In the genomic region with DNA sequence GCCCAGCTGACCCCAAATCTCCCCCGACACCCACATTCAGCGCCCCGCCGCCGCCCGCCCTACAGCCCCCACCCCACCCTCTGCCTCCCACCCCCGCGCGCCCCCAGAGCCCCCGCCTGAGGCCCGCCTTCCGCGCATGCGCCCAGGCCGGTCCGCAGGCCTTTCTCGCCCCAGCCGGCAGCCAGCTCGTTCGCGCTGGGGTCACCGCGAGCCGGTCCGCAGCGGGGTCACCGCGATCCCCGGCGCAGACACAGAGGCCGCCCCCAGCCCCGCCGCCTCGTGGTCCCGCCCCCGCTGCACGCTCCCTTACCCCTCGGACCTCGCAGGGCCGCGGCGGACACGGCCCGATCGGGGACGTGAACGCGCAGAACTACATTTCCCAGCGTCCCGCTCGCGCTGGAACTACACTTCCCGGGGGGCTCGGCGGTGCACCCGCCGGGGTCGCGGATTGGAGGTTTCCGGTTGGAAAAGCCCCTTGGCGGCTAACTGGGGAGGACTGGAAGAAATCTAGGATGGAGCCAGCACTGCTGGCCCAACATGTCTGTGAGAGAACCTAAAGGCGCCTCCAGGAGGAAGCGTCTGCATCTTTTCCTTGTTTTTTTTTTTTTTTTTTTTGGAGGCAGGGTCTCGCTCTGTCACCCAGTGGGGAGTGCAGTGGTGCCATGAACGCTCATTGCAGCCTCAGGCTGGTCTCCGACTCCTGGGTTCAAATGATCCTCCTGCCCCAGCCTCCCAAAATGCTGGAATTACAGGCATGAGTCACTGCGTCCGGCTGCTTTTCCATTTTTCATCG, we compare ENCODE assay signal across 8 cellular contexts. TPM values are rescaled to one million over a fixed set of nuclear protein-coding genes. Genes with fewer than 3 reads are reported as not detected.
DNase-seq lines count a peak whose midpoint lies in the region; ATAC-seq and TF ChIP-seq lines count a peak whose summit lies in the region.

A gene (minus strand): TSS at position 374 of the 793 bp plus-strand sequence. CDS start 10,671 bp downstream, outside the sequence.

- no peak for TF ChIP-seq CTCF in CD4-positive, alpha-beta T cell (IDR thresholded peaks at IDR 0.05)
- TF ChIP-seq CTCF in epithelial cell of esophagus (IDR thresholded peaks at IDR 0.05; ENCODE audit: insufficient read depth, low read depth, low read length, missing control alignments), result peak; percentile 5

- POLR2A ChIA-PET in CD4-positive, alpha-beta T cell (lab: Charles Lee), result interaction anchor here (0.6 to 2.8 kb wide), 5 partner anchors 30 to 127 kb away, joined by 3 to 19 read pairs (median 5); a partner anchor contains a TSS

- peak within 1 kb of the TSS; percentile 84 for H3K4me3 ChIP-seq in epithelial cell of esophagus (ENCODE audit: low read length)
- H3K4me3 ChIP-seq in mononuclear cell (ENCODE audit: low read length), result peak within 1 kb of the TSS; percentile 96

- H3K4me1 ChIP-seq in mononuclear cell (ENCODE audit: insufficient read depth, low read length), result peaks cover 17% of the 10 kb centered on the region

- intact Hi-C loops in CD4-positive, alpha-beta T cell (cut with DNase I, micrococcal nuclease), result loop anchor here (1.0 to 5.0 kb wide), 7 partner anchors 29 to 194 kb away; a partner anchor contains a TSS

- peaks cover 32% of the 10 kb centered on the region for H3K36me3 Mint-ChIP-seq in CD4-positive, alpha-beta T cell (ENCODE audit: low read depth)

- H3K27ac Mint-ChIP-seq in CD4-positive, alpha-beta T cell, result peak within 1 kb of the TSS; percentile 89

- DNase-seq in CD4-positive, alpha-beta T cell, result peak; percentile 63 to 83 (median 76)
- DNase-seq in NOMO-1 treated with DMSO at 0.1 percent for 48 hours (lab: John Stamatoyannopoulos, UW; ENCODE audit: unreplicated experiment) (peak; percentile 71), activated T-cell treated with anti-CD3 and anti-CD28 coated beads for 24 hours (ENCODE audit: low read depth) (peak; percentile 83), epithelial cell of esophagus (ENCODE audit: low read depth) (peak; percentile 84)
- peak; percentile 69 to 70 for DNase-seq in stimulated activated CD8-positive, alpha-beta memory T cell treated with anti-CD3 and anti-CD28 coated beads, Interleukin-2, amount 100 ng/mL, for 1 hour (ENCODE audit: low read depth in 2 of 2)

- no peaks in the 10 kb centered on the region for H3K9me3 Mint-ChIP-seq in CD4-positive, alpha-beta T cell

- H3K27me3 ChIP-seq in CD4-positive, alpha-beta T cell (ENCODE audit: control insufficient read depth, insufficient read depth, low read length), result no peaks in the 10 kb centered on the region
- H3K27me3 ChIP-seq in mononuclear cell (ENCODE audit: insufficient read depth, low read length), result no peaks in the 10 kb centered on the region

- peak within 1 kb of the TSS; percentile 98 for H3K4me3 Mint-ChIP-seq in CD4-positive, alpha-beta T cell

- CTCF ChIA-PET in CD4-positive, alpha-beta T cell (lab: Charles Lee), result interaction anchor here (1.3 kb wide), 1 partner anchor 52 kb away, joined by 3 read pairs; no protein-coding TSS in a partner anchor

- peak; percentile 95 for ATAC-seq in CD4-positive, alpha-beta T cell (ENCODE audit: poor library complexity)
- ATAC-seq in GM19397 (IDR thresholded peaks at IDR 0.05; ENCODE audit: unreplicated experiment) (peak; percentile 95), HG03565 (IDR thresholded peaks at IDR 0.05; ENCODE audit: unreplicated experiment) (peak; percentile 90)

- H3K27ac ChIP-seq in CD4-positive, alpha-beta T cell (ENCODE audit: low read depth, low read length), result peak within 1 kb of the TSS; percentile 64

- no peaks in the 10 kb centered on the region for H3K9me3 ChIP-seq in CD4-positive, alpha-beta T cell (ENCODE audit: control insufficient read depth, low read length)
- H3K9me3 ChIP-seq in mononuclear cell (ENCODE audit: low read depth, low read length), result peaks cover 8% of the 10 kb centered on the region

- peaks cover 29% of the 10 kb centered on the region for H3K4me1 Mint-ChIP-seq in CD4-positive, alpha-beta T cell (ENCODE audit: low read depth)

- H3K27me3 Mint-ChIP-seq in CD4-positive, alpha-beta T cell, result no peaks in the 10 kb centered on the region

RNA-seq across cellular contexts. Expression of the gene that starts here (rescaled TPM):
- total RNA-seq in CD4-positive, alpha-beta T cell, result 1 to 10 TPM; 5.3 to 5.8 TPM
- total RNA-seq in mononuclear cell, result 2.5 TPM

Comparison
In these comparisons a context has a peak if more than half of its experiments do, and no peak if none do; other contexts are left out.
1. Peak in every context shown above with its lines: DNase-seq, ATAC-seq, H3K4me3 ChIP-seq and H3K27ac ChIP-seq.